14 cellular contexts compared by ENCODE assay signal in the genomic region with DNA sequence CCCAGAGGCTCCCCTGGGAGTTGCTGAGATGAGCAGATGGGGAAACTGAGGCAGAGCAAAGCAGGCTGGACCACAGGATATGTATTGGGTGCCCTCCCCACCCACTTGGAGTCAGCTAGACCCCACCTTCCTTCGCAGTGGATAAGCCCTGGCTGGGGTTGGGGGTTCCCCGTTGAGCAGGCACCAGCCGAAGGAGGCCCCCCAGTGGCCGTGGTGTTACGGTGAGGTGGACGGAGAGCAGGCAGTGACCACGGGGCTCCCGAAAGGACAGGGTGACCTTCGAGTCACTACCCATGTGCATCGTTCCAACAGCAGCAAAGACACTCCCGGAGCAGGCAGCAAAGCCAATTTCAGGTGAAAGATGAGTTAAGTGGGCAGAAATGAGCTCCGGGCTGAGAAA.
DNase-seq lines count a peak whose midpoint lies in the region; ATAC-seq and TF ChIP-seq lines count a peak whose summit lies in the region.
"Had no signal": no experiment of that assay in that cellular context is flagged by ENCODE, and none has a peak within 500 bp of the region (broad histone marks: within the 10 kb centered on the region; RNA-seq: fewer than 3 reads in every experiment).

No MANE protein-coding gene starts in this region.

- H3K27ac Mint-ChIP-seq in activated naive CD4-positive, alpha-beta T cell treated with anti-CD3 and anti-CD28 coated beads for 36 hours = no peak overlapping the region
- no peak overlapping the region for H3K27ac Mint-ChIP-seq in stimulated activated effector memory CD8-positive, alpha-beta T cell treated with anti-CD3 and anti-CD28 coated beads, Interleukin-12 subunit alpha, Interleukin-12 subunit beta, amount 100 ng/mL, for 72 hours
- H3K27ac Mint-ChIP-seq: B cell had no signal

- no peak for TF ChIP-seq CTCF in testis (IDR thresholded peaks at IDR 0.05)

- peak; percentile 43 for ATAC-seq in left ventricle myocardium superior
- ATAC-seq in stimulated activated effector memory CD8-positive, alpha-beta T cell treated with anti-CD3 and anti-CD28 coated beads, Interleukin-12 subunit alpha, Interleukin-12 subunit beta, amount 100 ng/mL, for 72 hours = no peak
- ATAC-seq: activated T-cell treated with anti-CD3 and anti-CD28 coated beads, Interleukin-2, amount 50 U/mL, for 4 hours; gastroesophageal sphincter had no signal

- no peak overlapping the region for H3K27ac ChIP-seq in testis
- H3K27ac ChIP-seq: gastroesophageal sphincter had no signal

- H3K36me3 ChIP-seq in testis (ENCODE audit: low read depth, missing control alignments) = no peaks in the 10 kb centered on the region
- H3K36me3 ChIP-seq: gastroesophageal sphincter had no signal

- H3K9me3 Mint-ChIP-seq in activated naive CD4-positive, alpha-beta T cell treated with anti-CD3 and anti-CD28 coated beads for 36 hours = no peaks in the 10 kb centered on the region
- no peaks in the 10 kb centered on the region for H3K9me3 Mint-ChIP-seq in stimulated activated effector memory CD8-positive, alpha-beta T cell treated with anti-CD3 and anti-CD28 coated beads, Interleukin-12 subunit alpha, Interleukin-12 subunit beta, amount 100 ng/mL, for 72 hours
- H3K9me3 Mint-ChIP-seq: activated T-cell treated with anti-CD3 and anti-CD28 coated beads, Interleukin-2, amount 50 U/mL, for 4 hours had no signal

- H3K4me3 ChIP-seq in testis = no peak overlapping the region
- H3K4me3 ChIP-seq: gastroesophageal sphincter, smooth muscle cell had no signal

- peak; percentile 36 for DNase-seq in activated naive CD4-positive, alpha-beta T cell treated with anti-CD3 and anti-CD28 coated beads for 36 hours
- DNase-seq in activated naive CD4-positive, alpha-beta T cell treated with anti-CD3 and anti-CD28 coated beads, Interleukin-2, amount 50 U/mL, for 16 hours = no peak
- DNase-seq in UCSD-AML1 (lab: John Stamatoyannopoulos, UW; ENCODE audit: unreplicated experiment) = peak; percentile 42
- DNase-seq in left ventricle myocardium superior = peak; percentile 37
- peak; percentile 25 for DNase-seq in testis
- no peak for DNase-seq in stimulated activated effector memory CD8-positive, alpha-beta T cell treated with anti-CD3 and anti-CD28 coated beads, Interleukin-12 subunit alpha, Interleukin-12 subunit beta, amount 100 ng/mL, for 72 hours (ENCODE audit: low spot score in 2 of 2)
- DNase-seq in HPDE6-E6E7 (ENCODE audit: extremely low spot score) = no peak
- DNase-seq in stimulated activated naive CD4-positive, alpha-beta T cell (lab: John Stamatoyannopoulos, UW) = no peak
- DNase-seq: activated T-cell treated with anti-CD3 and anti-CD28 coated beads, Interleukin-2, amount 50 U/mL, for 4 hours; NCI-H510A; T-helper 2 cell had no signal

- CTCF ChIA-PET in activated naive CD4-positive, alpha-beta T cell treated with anti-CD3 and anti-CD28 coated beads for 36 hours (lab: Charles Lee) = interaction anchor here (0.7 to 1.5 kb wide), 2 partner anchors 120 to 182 kb away, joined by 3 to 4 read pairs; no protein-coding TSS in a partner anchor

- H3K36me3 Mint-ChIP-seq in activated naive CD4-positive, alpha-beta T cell treated with anti-CD3 and anti-CD28 coated beads for 36 hours (ENCODE audit: low read depth) = no peaks in the 10 kb centered on the region
- H3K36me3 Mint-ChIP-seq in stimulated activated effector memory CD8-positive, alpha-beta T cell treated with anti-CD3 and anti-CD28 coated beads, Interleukin-12 subunit alpha, Interleukin-12 subunit beta, amount 100 ng/mL, for 72 hours = no peaks in the 10 kb centered on the region

- H3K4me3 Mint-ChIP-seq in activated naive CD4-positive, alpha-beta T cell treated with anti-CD3 and anti-CD28 coated beads for 36 hours = no peak overlapping the region
- no peak overlapping the region for H3K4me3 Mint-ChIP-seq in stimulated activated effector memory CD8-positive, alpha-beta T cell treated with anti-CD3 and anti-CD28 coated beads, Interleukin-12 subunit alpha, Interleukin-12 subunit beta, amount 100 ng/mL, for 72 hours
- H3K4me3 Mint-ChIP-seq: activated T-cell treated with anti-CD3 and anti-CD28 coated beads, Interleukin-2, amount 50 U/mL, for 4 hours; B cell had no signal

- no peaks in the 10 kb centered on the region for H3K27me3 Mint-ChIP-seq in activated naive CD4-positive, alpha-beta T cell treated with anti-CD3 and anti-CD28 coated beads for 36 hours (ENCODE audit: low read depth)
- H3K27me3 Mint-ChIP-seq: B cell had no signal

- no peaks in the 10 kb centered on the region for H3K27me3 ChIP-seq in testis
- H3K27me3 ChIP-seq: gastroesophageal sphincter had no signal

- no peaks in the 10 kb centered on the region for H3K4me1 Mint-ChIP-seq in activated naive CD4-positive, alpha-beta T cell treated with anti-CD3 and anti-CD28 coated beads for 36 hours (ENCODE audit: low read depth)
- H3K4me1 Mint-ChIP-seq in stimulated activated effector memory CD8-positive, alpha-beta T cell treated with anti-CD3 and anti-CD28 coated beads, Interleukin-12 subunit alpha, Interleukin-12 subunit beta, amount 100 ng/mL, for 72 hours = peaks cover 5% of the 10 kb centered on the region
- H3K4me1 Mint-ChIP-seq: B cell had no signal

- intact Hi-C loops in activated naive CD4-positive, alpha-beta T cell treated with anti-CD3 and anti-CD28 coated beads for 36 hours (cut with micrococcal nuclease) = no loop called here
- intact Hi-C loops in left ventricle myocardium superior (cut with micrococcal nuclease) (no loop called here), testis (cut with DNase I; ENCODE audit: low total_unique reads) (no loop called here)

- 30 to 40% methylated on average over 9 to 12 of the region's 12 CpGs for WGBS in testis, 2 donors

- no peak for TF ChIP-seq POLR2A in testis (IDR thresholded peaks at IDR 0.05)

- no peaks in the 10 kb centered on the region for H3K4me1 ChIP-seq in testis
- H3K4me1 ChIP-seq: gastroesophageal sphincter had no signal

- H3K9me3 ChIP-seq in testis = no peaks in the 10 kb centered on the region

Comparison
In these comparisons a context has a peak if more than half of its experiments do, and no peak if none do; other contexts are left out.
1. DNase-seq: peak in activated naive CD4-positive, alpha-beta T cell treated with anti-CD3 and anti-CD28 coated beads for 36 hours (single experiment), UCSD-AML1 (single experiment), left ventricle myocardium superior (single experiment) and testis (single experiment); none in activated naive CD4-positive, alpha-beta T cell treated with anti-CD3 and anti-CD28 coated beads, Interleukin-2, amount 50 U/mL, for 16 hours (single experiment), stimulated activated effector memory CD8-positive, alpha-beta T cell treated with anti-CD3 and anti-CD28 coated beads, Interleukin-12 subunit alpha, Interleukin-12 subunit beta, amount 100 ng/mL, for 72 hours (0 of 2), HPDE6-E6E7 (single experiment) and stimulated activated naive CD4-positive, alpha-beta T cell (0 of 6).